7 cellular contexts compared by ENCODE assay signal in genomic region chr15:79007066-79007465, GRCh38.
DNase-seq lines count a peak whose midpoint lies in the region; ATAC-seq and TF ChIP-seq lines count a peak whose summit lies in the region.

No MANE protein-coding gene starts in this region.

- no peak for TF ChIP-seq POLR2A in body of pancreas (IDR thresholded peaks at IDR 0.05)

- no peaks in the 10 kb centered on the region for H3K27me3 ChIP-seq in body of pancreas
- no peaks in the 10 kb centered on the region for H3K27me3 ChIP-seq in lung (ENCODE audit: control insufficient read depth, insufficient read depth)

- H3K27ac ChIP-seq in body of pancreas (no peak overlapping the region), lung (ENCODE audit: low read depth in 1 of 2, low read length in 1 of 2) (no peak overlapping the region)

- H3K36me3 ChIP-seq in body of pancreas (replicated peaks in 1 of 2; ENCODE audit: insufficient read depth in 1 of 2, low read depth in 2 of 2) (no peaks in the 10 kb centered on the region), lung (ENCODE audit: control insufficient read depth in 2 of 2, insufficient read depth in 2 of 2, low read length in 2 of 2) (no peaks in the 10 kb centered on the region)

- TF ChIP-seq CTCF in GM12875 (IDR thresholded peaks at IDR 0.05; ENCODE audit: borderline replicate concordance, insufficient read depth, low read depth, low read length) (peak; percentile 34; the same call in 1 of the 2 replicates), body of pancreas (IDR thresholded peaks at IDR 0.05) (peak; percentile 25 to 94 (median 67)), lung (IDR thresholded peaks at IDR 0.05; ENCODE audit: control extremely low read depth, extremely low read depth) (peak; percentile 7)

- no peaks in the 10 kb centered on the region for H3K9me3 ChIP-seq in body of pancreas
- H3K9me3 ChIP-seq in lung (ENCODE audit: control insufficient read depth in 2 of 2, insufficient read depth in 1 of 2, low read length in 1 of 2) = no peaks in the 10 kb centered on the region

- H3K4me3 ChIP-seq in GM12875 (ENCODE audit: low read depth, low read length) = no peak overlapping the region
- no peak overlapping the region for H3K4me3 ChIP-seq in body of pancreas
- H3K4me3 ChIP-seq in lung = no peak overlapping the region

- 20 to 58% methylated on average over 3 of the region's 3 CpGs for WGBS in body of pancreas, 2 donors
- WGBS in lung, 2 donors = 63 to 65% methylated on average over 3 of the region's 3 CpGs

- ATAC-seq in body of pancreas (peak; percentile 69), lung (ENCODE audit: insufficient read depth, low FRiP score) (no peak), HG03439 (IDR thresholded peaks at IDR 0.05; ENCODE audit: unreplicated experiment) (no peak)

- DNase-seq in NCI-H146 (lab: John Stamatoyannopoulos, UW) = peak; percentile 82
- DNase-seq in body of pancreas = peak; percentile 61 to 78 (median 76)
- DNase-seq in lung (ENCODE audit: low spot score) = peak; percentile 63
- DNase-seq in EL = no peak
- no peak for DNase-seq in foreskin melanocyte

- intact Hi-C loops in body of pancreas (cut with DNase I) = no loop called here

- H3K4me1 ChIP-seq in body of pancreas (no peaks in the 10 kb centered on the region), lung (ENCODE audit: control insufficient read depth in 2 of 2, insufficient read depth in 2 of 2, low read length in 2 of 2) (peaks cover 0 to 12% of the 10 kb centered on the region in 2 donors)

Comparison
In these comparisons a context has a peak if more than half of its experiments do, and no peak if none do; other contexts are left out.
1. CTCF ChIP-seq: peak in every context shown above with its lines; median percentile 67 in body of pancreas; 34 in GM12875; 7 in lung.
2. DNase-seq: peak in NCI-H146 (single experiment), body of pancreas (4 of 4) and lung (single experiment); none in EL (single experiment) and foreskin melanocyte (single experiment).